Comparison of ENCODE assay signal across 15 cellular contexts in genomic region chr5:118598311-118598710, GRCh38.
DNase-seq lines count a peak whose midpoint lies in the region; ATAC-seq and TF ChIP-seq lines count a peak whose summit lies in the region.
"Had no signal": no experiment of that assay in that cellular context is flagged by ENCODE, and none has a peak within 500 bp of the region (broad histone marks: within the 10 kb centered on the region; RNA-seq: fewer than 3 reads in every experiment).

No MANE protein-coding gene starts in this region.

- H3K79me2 ChIP-seq in Karpas-422 (ENCODE audit: low read length) (no peaks in the 10 kb centered on the region), neural progenitor cell (ENCODE audit: low read depth) (no peaks in the 10 kb centered on the region)

- H3K9ac ChIP-seq in Karpas-422 (ENCODE audit: low read length), result no peak overlapping the region
- H3K9ac ChIP-seq in neural progenitor cell, result no peak overlapping the region

- H3K27ac Mint-ChIP-seq in brain (peak overlapping the region in 3 of 5 experiments; percentile 38 to 52 (median 47)), neural progenitor cell (peak overlapping the region; percentile 80)
- H3K27ac Mint-ChIP-seq: CD4-positive, CD25-positive, alpha-beta regulatory T cell; CD8-positive, alpha-beta memory T cell; H9 had no signal

- TF ChIP-seq CTCF in brain (conservative IDR thresholded peaks at IDR 0.05), result no peak
- TF ChIP-seq CTCF in neural progenitor cell (IDR thresholded peaks at IDR 0.05), result no peak

- H4K20me1 ChIP-seq in Karpas-422 (ENCODE audit: insufficient read depth, low read depth, low read length), result no peaks in the 10 kb centered on the region
- H4K20me1 ChIP-seq in neural progenitor cell (ENCODE audit: low read depth), result no peaks in the 10 kb centered on the region

- H3K27me3 Mint-ChIP-seq in brain (no peaks in the 10 kb centered on the region), neural progenitor cell (ENCODE audit: insufficient read depth, low read depth) (no peaks in the 10 kb centered on the region)
- H3K27me3 Mint-ChIP-seq: CD4-positive, CD25-positive, alpha-beta regulatory T cell; CD8-positive, alpha-beta memory T cell had no signal

- in situ Hi-C loops in G401 (cut with HindIII; ENCODE audit: low sequenced_read_pairs), result no loop called here

- H3K9me3 ChIP-seq in Karpas-422 (ENCODE audit: low read length), result no peaks in the 10 kb centered on the region
- no peaks in the 10 kb centered on the region for H3K9me3 ChIP-seq in neural progenitor cell (ENCODE audit: low read depth)
- H3K9me3 ChIP-seq: BE2C had no signal

- H3K9me3 Mint-ChIP-seq in brain (peaks cover 0 to 5% (median 0%) of the 10 kb centered on the region in 5 experiments), neural progenitor cell (peaks cover 4% of the 10 kb centered on the region)
- H3K9me3 Mint-ChIP-seq: CD8-positive, alpha-beta memory T cell; H9 had no signal

- no peak overlapping the region for H3K27ac ChIP-seq in Karpas-422 (ENCODE audit: low read length)
- H3K27ac ChIP-seq in neural progenitor cell, result no peak overlapping the region

- no peak overlapping the region for H3K4me3 Mint-ChIP-seq in brain
- no peak overlapping the region for H3K4me3 Mint-ChIP-seq in neural progenitor cell
- H3K4me3 Mint-ChIP-seq: CD4-positive, CD25-positive, alpha-beta regulatory T cell; CD8-positive, alpha-beta memory T cell; H9 had no signal

- ATAC-seq in GM19351 (IDR thresholded peaks at IDR 0.05; ENCODE audit: unreplicated experiment), result no peak
- ATAC-seq in HG02870 (IDR thresholded peaks at IDR 0.05; ENCODE audit: unreplicated experiment), result no peak

- H3K4me1 ChIP-seq in Karpas-422 (ENCODE audit: low read length), result no peaks in the 10 kb centered on the region
- H3K4me1 ChIP-seq in neural progenitor cell, result no peaks in the 10 kb centered on the region
- H3K4me1 ChIP-seq: BE2C had no signal

- H3K9me2 ChIP-seq in Karpas-422 (replicated peaks; ENCODE audit: insufficient read depth, low read length), result no peaks in the 10 kb centered on the region

- H3K4me1 Mint-ChIP-seq in brain, result peaks cover 29% of the 10 kb centered on the region
- peaks cover 22% of the 10 kb centered on the region for H3K4me1 Mint-ChIP-seq in neural progenitor cell
- H3K4me1 Mint-ChIP-seq: CD8-positive, alpha-beta memory T cell; H9 had no signal

- H3K4me2 ChIP-seq in Karpas-422 (ENCODE audit: low read depth, low read length, poor library complexity, severe bottlenecking), result no peak overlapping the region
- no peak overlapping the region for H3K4me2 ChIP-seq in neural progenitor cell

- DNase-seq in G401 (ENCODE audit: low spot score) (peak; percentile 75), Karpas-422 (peak; percentile 9), neural progenitor cell (ENCODE audit: low spot score) (no peak), SIG-M5 treated with dmso at 0.1 percent for 504 hours (lab: John Stamatoyannopoulos, UW; ENCODE audit: unreplicated experiment) (no peak)
- DNase-seq: ACHN; BE2C; C1 segment of cervical spinal cord; CD4-positive, CD25-positive, alpha-beta regulatory T cell; CD8-positive, alpha-beta memory T cell; DMS 273 treated with DMSO at 0.1 percent for 48 hours; GF-D8; H9 had no signal

- H3K36me3 ChIP-seq in Karpas-422 (ENCODE audit: insufficient read depth, low read length), result no peaks in the 10 kb centered on the region
- no peaks in the 10 kb centered on the region for H3K36me3 ChIP-seq in neural progenitor cell
- H3K36me3 ChIP-seq: BE2C had no signal

- no peak overlapping the region for H3K4me3 ChIP-seq in Karpas-422 (ENCODE audit: low read length)
- H3K4me3 ChIP-seq in neural progenitor cell, result no peak overlapping the region

- no peaks in the 10 kb centered on the region for H3K36me3 Mint-ChIP-seq in brain
- H3K36me3 Mint-ChIP-seq in neural progenitor cell, result no peaks in the 10 kb centered on the region
- H3K36me3 Mint-ChIP-seq: CD4-positive, CD25-positive, alpha-beta regulatory T cell; CD8-positive, alpha-beta memory T cell had no signal

- H2AFZ ChIP-seq in Karpas-422 (ENCODE audit: low read length), result no peak overlapping the region
- no peak overlapping the region for H2AFZ ChIP-seq in neural progenitor cell (replicated peaks)

- H3F3A ChIP-seq in neural progenitor cell (ENCODE audit: low read depth), result no peaks in the 10 kb centered on the region

- no peaks in the 10 kb centered on the region for H3K27me3 ChIP-seq in Karpas-422 (ENCODE audit: low read length)
- no peaks in the 10 kb centered on the region for H3K27me3 ChIP-seq in neural progenitor cell
- H3K27me3 ChIP-seq: BE2C had no signal

Comparison
In these comparisons a context has a peak if more than half of its experiments do, and no peak if none do; other contexts are left out.
1. DNase-seq: peak in G401 (single experiment) and Karpas-422 (single experiment); none in neural progenitor cell (single experiment) and SIG-M5 treated with dmso at 0.1 percent for 504 hours (single experiment).